27 cellular contexts compared by ENCODE assay signal in genomic region chr6:134920422-134920821, GRCh38.
"Had no signal": no experiment of that assay in that cellular context is flagged by ENCODE, and none has a peak within 500 bp of the region (broad histone marks: within the 10 kb centered on the region; RNA-seq: fewer than 3 reads in every experiment).

No MANE protein-coding gene starts in this region.

- H3K36me3 ChIP-seq: cardiac muscle cell, heart left ventricle, uterus had no signal

- H3K9me3 Mint-ChIP-seq: activated naive CD4-positive, alpha-beta T cell treated with anti-CD3 and anti-CD28 coated beads for 36 hours; activated naive CD8-positive, alpha-beta T cell treated with anti-CD3 and anti-CD28 coated beads, Interleukin-2, amount 10 ng/mL, durations not matched to agents 7 days and 5 days; activated T-cell treated with anti-CD3 and anti-CD28 coated beads, Interleukin-2, amount 50 U/mL, for 72 hours; naive thymus-derived CD4-positive, alpha-beta T cell; neural crest cell; T-cell; T-helper 2 cell treated with Interferon-gamma antibody and Interleukin-4, amounts not matched to agents 5 μg/mL and 100 μg/mL, for 36 hours had no signal

- DNase-seq: activated effector memory CD4-positive, alpha-beta T cell treated with Interleukin-2 at 50 U/mL for 16 hours; activated naive CD4-positive, alpha-beta T cell treated with anti-CD3 and anti-CD28 coated beads for 36 hours; activated naive CD8-positive, alpha-beta T cell treated with anti-CD3 and anti-CD28 coated beads, Interleukin-2, amount 10 ng/mL, durations not matched to agents 7 days and 5 days; activated T-cell treated with anti-CD3 and anti-CD28 coated beads, Interleukin-2, amount 50 U/mL, for 72 hours; amniotic stem cell; effector CD4-positive, alpha-beta T cell; heart left ventricle; left colon; naive thymus-derived CD4-positive, alpha-beta T cell; occipital lobe; retina; sigmoid colon; stimulated activated CD4-positive, alpha-beta T cell treated with anti-CD3 and anti-CD28 coated beads, Interleukin-15, amount 100 ng/mL, for 24 hours; stimulated activated CD4-positive, alpha-beta T cell treated with anti-CD3 and anti-CD28 coated beads, Interleukin-2, amount 100 ng/mL, for 48 hours; stimulated activated CD8-positive, alpha-beta memory T cell treated with anti-CD3 and anti-CD28 coated beads, Interleukin-4, amount 100 ng/mL, for 48 hours; stimulated activated naive CD4-positive, alpha-beta T cell; T-cell; testis; trophoblast cell; uterus had no signal

- H3K27ac ChIP-seq: cardiac muscle cell, esophagus muscularis mucosa, gastroesophageal sphincter, heart left ventricle, sigmoid colon, testis, uterus had no signal

- FAIRE-seq: islet of Langerhans had no signal

- H3K27ac Mint-ChIP-seq: activated naive CD4-positive, alpha-beta T cell treated with anti-CD3 and anti-CD28 coated beads for 36 hours; activated naive CD8-positive, alpha-beta T cell treated with anti-CD3 and anti-CD28 coated beads, Interleukin-2, amount 10 ng/mL, durations not matched to agents 7 days and 5 days; activated T-cell treated with anti-CD3 and anti-CD28 coated beads, Interleukin-2, amount 50 U/mL, for 72 hours; naive thymus-derived CD4-positive, alpha-beta T cell; T-cell; T-helper 2 cell treated with Interferon-gamma antibody and Interleukin-4, amounts not matched to agents 5 μg/mL and 100 μg/mL, for 36 hours had no signal

- H3K27me3 ChIP-seq: cardiac muscle cell, esophagus muscularis mucosa, gastroesophageal sphincter, heart left ventricle, sigmoid colon, testis, uterus had no signal

- H3K4me3 Mint-ChIP-seq: activated naive CD4-positive, alpha-beta T cell treated with anti-CD3 and anti-CD28 coated beads for 36 hours; activated naive CD8-positive, alpha-beta T cell treated with anti-CD3 and anti-CD28 coated beads, Interleukin-2, amount 10 ng/mL, durations not matched to agents 7 days and 5 days; activated T-cell treated with anti-CD3 and anti-CD28 coated beads, Interleukin-2, amount 50 U/mL, for 72 hours; naive thymus-derived CD4-positive, alpha-beta T cell; neural crest cell; T-cell; T-helper 2 cell treated with Interferon-gamma antibody and Interleukin-4, amounts not matched to agents 5 μg/mL and 100 μg/mL, for 36 hours had no signal

- H3K27me3 Mint-ChIP-seq: activated naive CD8-positive, alpha-beta T cell treated with anti-CD3 and anti-CD28 coated beads, Interleukin-2, amount 10 ng/mL, durations not matched to agents 7 days and 5 days; T-cell had no signal

- H3K4me2 ChIP-seq: smooth muscle cell had no signal

- H3K4me1 Mint-ChIP-seq: activated naive CD8-positive, alpha-beta T cell treated with anti-CD3 and anti-CD28 coated beads, Interleukin-2, amount 10 ng/mL, durations not matched to agents 7 days and 5 days; naive thymus-derived CD4-positive, alpha-beta T cell; neural crest cell; T-cell had no signal

- H3K9me3 ChIP-seq: esophagus muscularis mucosa, gastroesophageal sphincter, heart left ventricle, sigmoid colon, testis, uterus had no signal

- ATAC-seq: activated T-cell treated with anti-CD3 and anti-CD28 coated beads, Interleukin-2, amount 50 U/mL, for 72 hours; gastroesophageal sphincter; heart left ventricle; left colon; naive thymus-derived CD4-positive, alpha-beta T cell; T-cell had no signal

- H3K36me3 Mint-ChIP-seq: activated naive CD8-positive, alpha-beta T cell treated with anti-CD3 and anti-CD28 coated beads, Interleukin-2, amount 10 ng/mL, durations not matched to agents 7 days and 5 days had no signal

- H3K4me3 ChIP-seq: cardiac muscle cell, esophagus muscularis mucosa, gastroesophageal sphincter, heart left ventricle, sigmoid colon, smooth muscle cell, testis, uterus had no signal

- H3K4me1 ChIP-seq: esophagus muscularis mucosa, gastroesophageal sphincter, heart left ventricle, sigmoid colon, uterus had no signal
